2 cellular contexts compared by ENCODE assay signal in genomic region chr3:45942051-45942825, GRCh38.
TF ChIP-seq lines count a peak whose summit lies in the region.

No MANE protein-coding gene starts in this region.

TF ChIP-seq in IMR-90, 13 proteins besides CTCF, POLR2A, EP300 and RAD21:
- TF ChIP-seq USF2 (IDR thresholded peaks at IDR 0.05; ENCODE audit: low read depth, low read length) (no peak), RFX5 (IDR thresholded peaks at IDR 0.05; ENCODE audit: low read depth, low read length) (no peak), FOS (IDR thresholded peaks at IDR 0.05; ENCODE audit: low read depth, low read length) (no peak), BHLHE40 (IDR thresholded peaks at IDR 0.05; ENCODE audit: low read depth, low read length) (no peak), ELK1 (IDR thresholded peaks at IDR 0.05; ENCODE audit: borderline replicate concordance, low read depth, low read length) (no peak), RCOR1 (IDR thresholded peaks at IDR 0.05; ENCODE audit: insufficient replicate concordance, low read length) (no peak), CHD1 (IDR thresholded peaks at IDR 0.05; ENCODE audit: low read depth, low read length) (no peak), CEBPB (IDR thresholded peaks at IDR 0.05; ENCODE audit: low read depth, low read length) (no peak), MAZ (IDR thresholded peaks at IDR 0.05; ENCODE audit: borderline replicate concordance, low read depth, low read length) (no peak)

TF ChIP-seq in HepG2, 621 proteins besides CTCF, POLR2A, EP300 and RAD21:
- TF ChIP-seq MTA1 (CRISPR knock-in tag; IDR thresholded peaks at IDR 0.05; ENCODE audit: borderline replicate concordance) (no peak), ZBTB1 (CRISPR knock-in tag; IDR thresholded peaks at IDR 0.05; ENCODE audit: borderline replicate concordance) (no peak), SMARCC2 (IDR thresholded peaks at IDR 0.05) (no peak)
